Comparison of ENCODE assay signal across 8 cellular contexts in the genomic region with DNA sequence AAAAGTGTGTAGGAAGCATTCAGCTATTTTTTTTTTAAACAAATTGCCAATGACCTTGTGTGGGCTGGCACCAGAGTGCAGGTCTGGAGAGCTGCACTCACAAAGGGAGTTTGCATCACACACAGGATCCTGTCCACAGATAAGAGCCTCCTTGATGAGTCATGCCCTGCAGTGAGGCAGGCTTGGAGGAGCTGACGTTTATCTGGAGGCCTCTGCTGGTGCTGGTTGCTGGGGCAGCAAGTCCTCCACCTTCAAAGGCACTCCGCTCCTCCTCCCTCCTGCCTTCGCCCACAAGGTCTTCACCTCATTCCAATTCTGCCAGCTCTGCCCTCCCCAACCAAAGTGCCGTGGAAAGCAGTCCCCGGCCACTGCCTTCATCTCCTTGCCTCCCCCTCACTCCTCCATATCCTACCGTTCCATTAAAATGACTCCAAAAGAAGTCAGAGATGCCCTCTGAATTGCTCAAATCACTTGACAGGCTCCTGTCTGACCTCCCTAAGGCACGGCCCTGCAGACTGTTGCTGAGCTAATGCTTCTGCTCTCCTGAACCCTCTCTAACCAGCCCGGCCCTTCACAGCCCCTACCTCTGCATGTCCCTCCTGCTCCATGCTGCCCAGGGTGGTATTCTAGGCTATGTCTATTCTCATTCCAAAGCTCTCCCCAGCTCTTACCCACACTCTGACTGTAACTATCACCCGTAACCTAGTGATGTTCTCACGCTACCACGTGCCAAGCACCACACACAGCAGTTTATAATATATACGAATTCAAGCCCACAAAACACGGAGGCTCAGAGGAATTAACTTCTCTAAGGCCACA. TPM values are rescaled to one million over a fixed set of nuclear protein-coding genes. Genes with fewer than 3 reads are reported as not detected.
DNase-seq lines count a peak whose midpoint lies in the region; ATAC-seq lines count a peak whose summit lies in the region.

No MANE protein-coding gene starts in this region.

- no peaks in the 10 kb centered on the region for H3K9me3 Mint-ChIP-seq in activated T-helper 17 cell treated with anti-CD3 and anti-CD28 coated beads, Interleukin-2, amount 50 U/mL, for 72 hours

- ATAC-seq in GM18868 (IDR thresholded peaks at IDR 0.05; ENCODE audit: unreplicated experiment) (peak; percentile 82), left cardiac atrium (peak; percentile 74 to 92), HG02759 (IDR thresholded peaks at IDR 0.05; ENCODE audit: unreplicated experiment) (no peak), HG03354 (IDR thresholded peaks at IDR 0.05; ENCODE audit: poor library complexity, severe bottlenecking, unreplicated experiment) (no peak), GM19395 (IDR thresholded peaks at IDR 0.05; ENCODE audit: unreplicated experiment) (no peak)
- peak; percentile 91 for ATAC-seq in activated T-helper 17 cell treated with anti-CD3 and anti-CD28 coated beads, Interleukin-2, amount 50 U/mL, for 72 hours (replicated peaks)

- intact Hi-C loops in left cardiac atrium (cut with DNase I) = no loop called here

- no peak overlapping the region for H3K27ac Mint-ChIP-seq in activated T-helper 17 cell treated with anti-CD3 and anti-CD28 coated beads, Interleukin-2, amount 50 U/mL, for 72 hours

- DNase-seq in OCI-M2 (lab: John Stamatoyannopoulos, UW; ENCODE audit: unreplicated experiment) = peak; percentile 24
- peak; percentile 75 for DNase-seq in left cardiac atrium
- DNase-seq in stimulated activated CD4-positive, alpha-beta T cell treated with anti-CD3 and anti-CD28 coated beads, Interleukin-2, amount 100 ng/mL, for 24 hours = peak; percentile 43 to 62

- no peak overlapping the region for H3K4me3 Mint-ChIP-seq in activated T-helper 17 cell treated with anti-CD3 and anti-CD28 coated beads, Interleukin-2, amount 50 U/mL, for 72 hours

- no peaks in the 10 kb centered on the region for H3K36me3 Mint-ChIP-seq in activated T-helper 17 cell treated with anti-CD3 and anti-CD28 coated beads, Interleukin-2, amount 50 U/mL, for 72 hours (ENCODE audit: low read depth)

- no peaks in the 10 kb centered on the region for H3K27me3 Mint-ChIP-seq in activated T-helper 17 cell treated with anti-CD3 and anti-CD28 coated beads, Interleukin-2, amount 50 U/mL, for 72 hours

- no peaks in the 10 kb centered on the region for H3K4me1 Mint-ChIP-seq in activated T-helper 17 cell treated with anti-CD3 and anti-CD28 coated beads, Interleukin-2, amount 50 U/mL, for 72 hours

RNA-seq across cellular contexts. Expression of gene LONRF2, which starts 30.9 kb away (rescaled TPM):
- total RNA-seq in activated T-helper 17 cell treated with anti-CD3 and anti-CD28 coated beads, Interleukin-2, amount 50 U/mL, for 72 hours = 1 to 10 TPM in 1 of 2 donors, under 1 TPM in 1; 0.16 to 1.1 TPM
- 10 to 100 TPM; 12.8 to 13.5 TPM for total RNA-seq in left cardiac atrium

Comparison
In these comparisons a context has a peak if more than half of its experiments do, and no peak if none do; other contexts are left out.
1. ATAC-seq: peak in GM18868 (single experiment), activated T-helper 17 cell treated with anti-CD3 and anti-CD28 coated beads, Interleukin-2, amount 50 U/mL, for 72 hours (single experiment) and left cardiac atrium (2 of 2); none in HG02759 (single experiment), HG03354 (single experiment) and GM19395 (single experiment).
2. DNase-seq: peak in every context shown above with its lines; median percentile 75 in left cardiac atrium; 52 in stimulated activated CD4-positive, alpha-beta T cell treated with anti-CD3 and anti-CD28 coated beads, Interleukin-2, amount 100 ng/mL, for 24 hours; 24 in OCI-M2.
3. RNA of gene LONRF2, which starts 30.9 kb away (total RNA-seq): 12.8 to 13.5 TPM in left cardiac atrium; 0.16 to 1.1 TPM in activated T-helper 17 cell treated with anti-CD3 and anti-CD28 coated beads, Interleukin-2, amount 50 U/mL, for 72 hours; every median in the first group is over 4 times any median in the second.